Comparison of ENCODE assay signal across 8 cellular contexts in genomic region chr3:50567011-50567385, GRCh38. TPM values are rescaled to one million over a fixed set of nuclear protein-coding genes. Genes with fewer than 3 reads are reported as not detected.
A peak's percentile ranks its signal among the peaks of the same experiment; 100 is the strongest.
DNase-seq lines count a peak whose midpoint lies in the region; ATAC-seq, FAIRE-seq and TF ChIP-seq lines count a peak whose summit lies in the region.

No MANE protein-coding gene starts in this region.

- TF ChIP-seq POLR2A in GM12878 (IDR thresholded peaks at IDR 0.05; ENCODE audit: low read depth, low read length) (no peak), tibial nerve (IDR thresholded peaks at IDR 0.05) (no peak)

- H3K4me1 Mint-ChIP-seq in activated CD8-positive, alpha-beta memory T cell treated with anti-CD3 and anti-CD28 coated beads, Interleukin-2, amount 10 ng/mL, durations not matched to agents 7 days and 5 days = peaks cover 41% of the 10 kb centered on the region

- no peak for FAIRE-seq in GM12878 (lab: Jason Lieb, UNC)

- POLR2A ChIA-PET in GM12878 (lab: Charles Lee) = interaction anchor here (0.6 to 2.5 kb wide), 14 partner anchors 19 to 1417 kb away, joined by 3 to 14 read pairs (median 4); partner anchors contain the start of genes CISH, CYB561D2, MAPKAPK3 and NPRL2

- no peaks in the 10 kb centered on the region for H3K9me3 Mint-ChIP-seq in activated CD8-positive, alpha-beta memory T cell treated with anti-CD3 and anti-CD28 coated beads, Interleukin-2, amount 10 ng/mL, durations not matched to agents 7 days and 5 days (ENCODE audit: low read depth)

- no peaks in the 10 kb centered on the region for H4K20me1 ChIP-seq in GM12878 (ENCODE audit: control insufficient read depth, insufficient read depth)

- BruUV-seq in GM12878 (replicated peaks; lab: Mats Ljungman, UMichigan) = no TSS peak

- H3K27ac Mint-ChIP-seq in activated CD8-positive, alpha-beta memory T cell treated with anti-CD3 and anti-CD28 coated beads, Interleukin-2, amount 10 ng/mL, durations not matched to agents 7 days and 5 days = peak overlapping the region; percentile 38

- TF ChIP-seq CTCF in GM12878 (IDR thresholded peaks at IDR 0.05 in 2 of 3, conservative IDR thresholded peaks at IDR 0.05 in 1 of 3; ENCODE audit: control insufficient read depth in 2 of 3, extremely low read depth in 1 of 3, insufficient read depth in 1 of 3, low read depth in 3 of 3, low read length in 3 of 3) (no peak), lung (IDR thresholded peaks at IDR 0.05; ENCODE audit: control extremely low read depth, extremely low read depth) (no peak), tibial nerve (IDR thresholded peaks at IDR 0.05) (no peak)

- intact Hi-C loops in GM12878 (cut with micrococcal nuclease; ENCODE audit: unreplicated experiment) = loop anchor here (5.0 kb wide), 1 partner anchor 820 kb away; the partner anchor contains the start of gene MANF

- H3K4me1 ChIP-seq in GM12878 (ENCODE audit: control insufficient read depth, insufficient read depth, low read length) = peaks cover 13% of the 10 kb centered on the region
- H3K4me1 ChIP-seq in lung (ENCODE audit: control insufficient read depth in 2 of 2, insufficient read depth in 2 of 2, low read length in 2 of 2) = peaks cover 0 to 13% of the 10 kb centered on the region in 2 donors
- H3K4me1 ChIP-seq in tibial nerve = peaks cover 0 to 50% (median 20%) of the 10 kb centered on the region in 4 donors

- H3K4me2 ChIP-seq in GM12878 (ENCODE audit: control insufficient read depth, insufficient read depth) = peak overlapping the region; percentile 96

- SMC1A ChIA-PET in GM12878 (lab: Charles Lee; ENCODE audit: uncharacterized antibody, unreplicated experiment) = interaction anchor here (1.0 to 2.9 kb wide), 5 partner anchors 23 to 49 kb away, joined by 3 to 21 read pairs (median 3); partner anchors contain the start of gene CISH

- no peaks in the 10 kb centered on the region for H3K27me3 Mint-ChIP-seq in activated CD8-positive, alpha-beta memory T cell treated with anti-CD3 and anti-CD28 coated beads, Interleukin-2, amount 10 ng/mL, durations not matched to agents 7 days and 5 days

- peaks cover 5% of the 10 kb centered on the region for H3K79me2 ChIP-seq in GM12878 (ENCODE audit: control insufficient read depth, insufficient read depth, low read length)

- CTCF ChIA-PET in activated CD8-positive, alpha-beta memory T cell treated with anti-CD3 and anti-CD28 coated beads, Interleukin-2, amount 10 ng/mL, durations not matched to agents 7 days and 5 days (lab: Charles Lee) = interaction anchor here (0.9 to 14.4 kb wide), 11 partner anchors 16 to 405 kb away, joined by 3 to 859 read pairs (median 4); partner anchors contain the start of genes CISH, CYB561D2, MAPKAPK3 and NPRL2
- CTCF ChIA-PET in GM12878 (lab: Yijun Ruan, JAX) = interaction anchor here (0.8 to 9.9 kb wide), 10 partner anchors 10 to 1115 kb away, joined by 3 to 164 read pairs (median 6); partner anchors contain the start of genes CISH and MAPKAPK3

- no peak for DNase-seq in activated CD8-positive, alpha-beta memory T cell treated with anti-CD3 and anti-CD28 coated beads, Interleukin-2, amount 10 ng/mL, durations not matched to agents 7 days and 5 days
- no peak for DNase-seq in activated CD8-positive, alpha-beta memory T cell treated with anti-CD3 and anti-CD28 coated beads for 24 hours
- DNase-seq in GM12878 (ENCODE audit: low read depth, low spot score) = no peak
- DNase-seq in lung (ENCODE audit: low spot score) = no peak
- no peak for DNase-seq in tibial nerve (ENCODE audit: low spot score in 2 of 2)
- DNase-seq in central memory CD4-positive, alpha-beta T cell = no peak
- no peak for DNase-seq in islet precursor cell

- no peak for TF ChIP-seq RAD21 in GM12878 (IDR thresholded peaks at IDR 0.05; ENCODE audit: insufficient read depth, low read depth, low read length)

- no peak overlapping the region for H3K27ac ChIP-seq in GM12878 (ENCODE audit: control insufficient read depth, insufficient read depth)
- H3K27ac ChIP-seq in lung (ENCODE audit: low read depth in 1 of 2, low read length in 1 of 2) = peak overlapping the region in 1 of 2 donors; percentile 69
- peak overlapping the region; percentile 70 to 96 (median 88) for H3K27ac ChIP-seq in tibial nerve

- H3K27me3 ChIP-seq in GM12878 (replicated peaks in 1 of 2; ENCODE audit: control insufficient read depth in 2 of 2, insufficient read depth in 2 of 2, low read length in 1 of 2) (no peaks in the 10 kb centered on the region), lung (ENCODE audit: control insufficient read depth, insufficient read depth) (no peaks in the 10 kb centered on the region), tibial nerve (no peaks in the 10 kb centered on the region)

- peaks cover 13% of the 10 kb centered on the region for H3K36me3 Mint-ChIP-seq in activated CD8-positive, alpha-beta memory T cell treated with anti-CD3 and anti-CD28 coated beads, Interleukin-2, amount 10 ng/mL, durations not matched to agents 7 days and 5 days

- peak overlapping the region; percentile 89 for H3K4me3 Mint-ChIP-seq in activated CD8-positive, alpha-beta memory T cell treated with anti-CD3 and anti-CD28 coated beads, Interleukin-2, amount 10 ng/mL, durations not matched to agents 7 days and 5 days

- H3K9me3 ChIP-seq in GM12878 (replicated peaks; ENCODE audit: control insufficient read depth, insufficient read depth, low read length) (no peaks in the 10 kb centered on the region), lung (ENCODE audit: control insufficient read depth in 2 of 2, insufficient read depth in 1 of 2, low read length in 1 of 2) (no peaks in the 10 kb centered on the region), tibial nerve (no peaks in the 10 kb centered on the region)

- RAD21 ChIA-PET in GM12878 (lab: Charles Lee; ENCODE audit: unreplicated experiment) = interaction anchor here (0.8 to 2.0 kb wide), 7 partner anchors 23 to 53 kb away, joined by 3 to 14 read pairs (median 4); partner anchors contain the start of gene CISH

- peak overlapping the region; percentile 24; the same call in 1 of the 2 replicates for H3K9ac ChIP-seq in GM12878 (ENCODE audit: control insufficient read depth, insufficient read depth, low read length)

- no peak for ATAC-seq in activated CD8-positive, alpha-beta memory T cell treated with anti-CD3 and anti-CD28 coated beads, Interleukin-2, amount 10 ng/mL, durations not matched to agents 7 days and 5 days
- no peak for ATAC-seq in GM12878
- no peak for ATAC-seq in lung (ENCODE audit: insufficient read depth, low FRiP score)
- no peak for ATAC-seq in GM18870 (IDR thresholded peaks at IDR 0.05; ENCODE audit: unreplicated experiment)

- H3K4me3 ChIP-seq in GM12878 = peak overlapping the region; percentile 81; the same call in 1 of the 2 replicates
- peak overlapping the region; percentile 33 for H3K4me3 ChIP-seq in lung
- H3K4me3 ChIP-seq in tibial nerve = peak overlapping the region; percentile 49 to 82 (median 66)

- peak overlapping the region; percentile 73 for H2AFZ ChIP-seq in GM12878 (ENCODE audit: control insufficient read depth, low read depth, low read length)

- no peaks in the 10 kb centered on the region for H3K36me3 ChIP-seq in GM12878 (ENCODE audit: control insufficient read depth in 2 of 2, insufficient read depth in 2 of 2, low read length in 1 of 2)
- no peaks in the 10 kb centered on the region for H3K36me3 ChIP-seq in lung (ENCODE audit: control insufficient read depth in 2 of 2, insufficient read depth in 2 of 2, low read length in 2 of 2)
- peaks cover 0 to 31% (median 0%) of the 10 kb centered on the region in 3 donors for H3K36me3 ChIP-seq in tibial nerve

- in situ Hi-C loops in GM12878 (cut with MboI) = no loop called here

- WGBS in GM12878 (ENCODE audit: insufficient coverage, insufficient replicate concordance, low lambda C conversion rate, missing lambda C conversion rate) = 39% methylated on average over 11 of the region's 11 CpGs
- WGBS in lung, 2 donors = 15 to 25% methylated on average over 11 of the region's 11 CpGs
- WGBS in tibial nerve, 2 donors = 10 to 19% methylated on average over 11 of the region's 11 CpGs

- TF ChIP-seq EP300 in GM12878 (IDR thresholded peaks at IDR 0.05; ENCODE audit: borderline replicate concordance in 1 of 2, control insufficient read depth in 1 of 2, low read depth in 2 of 2, low read length in 2 of 2) = no peak
- TF ChIP-seq EP300 in tibial nerve (IDR thresholded peaks at IDR 0.05) = no peak

RNA-seq across cellular contexts. Expression of gene C3orf18, which starts 0.5 kb away (rescaled TPM):
- 10 to 100 TPM; 15.6 to 17.8 TPM for total RNA-seq in activated CD8-positive, alpha-beta memory T cell treated with anti-CD3 and anti-CD28 coated beads, Interleukin-2, amount 10 ng/mL, durations not matched to agents 7 days and 5 days
- 2.5 and 3.6 TPM in 2 replicates for total RNA-seq in GM12878 (2013; cell fraction: nucleolus; rRNA removed)
- total RNA-seq in GM12878 (2014; rRNA removed) = 0.45 and 0.87 TPM in 2 replicates
- 0.64 and 0.76 TPM in 2 replicates for total RNA-seq in GM12878 (2014; rRNA removed; fragmentation: Illumina TruSeq; extraction: Trizol)
- 0.61 and 1.3 TPM in 2 replicates for total RNA-seq in GM12878 (2021)
- 1.3 TPM for polyA plus RNA-seq in GM12878 (2011; ENCODE audit: low read depth)
- polyA plus RNA-seq in GM12878 (2011; rRNA removed) = 2.3 and 3.2 TPM in 2 replicates
- 3.9 and 4.8 TPM in 2 replicates for polyA plus RNA-seq in GM12878 (2011; cell fraction: cytosol; rRNA removed)
- 8.2 and 11.4 TPM in 2 replicates for polyA plus RNA-seq in GM12878 (2011; cell fraction: nucleus; rRNA removed)
- 1.6 and 1.9 TPM in 2 replicates for polyA plus RNA-seq in GM12878 (2012)
- polyA plus RNA-seq in GM12878 (2014; fragmentation: Illumina TruSeq; extraction: Trizol) = 0.48 and 1.0 TPM in 2 replicates
- under 1 TPM; 0.06 to 0.22 TPM for polyA plus RNA-seq in GM12878 (2014; fragmentation: Nextera tagmentation; extraction: Ambion mirVana)
- 0.77 and 1.7 TPM in 2 replicates for polyA plus RNA-seq in GM12878 (2014; rRNA removed)
- polyA plus RNA-seq in GM12878 (2016; fragmentation: Nextera tagmentation; extraction: Ambion mirVana) = under 1 TPM; 0.44 to 0.56 TPM
- 1.6 and 3.4 TPM in 2 replicates for polyA minus RNA-seq in GM12878 (2011; rRNA and poly(A)+ RNA removed)
- 0.52 TPM in 1 of 2 replicates, not detected in the other for polyA minus RNA-seq in GM12878 (2011; cell fraction: cytosol; rRNA and poly(A)+ RNA removed)
- 1.8 and 3.3 TPM in 2 replicates for polyA minus RNA-seq in GM12878 (2011; cell fraction: nucleus; rRNA and poly(A)+ RNA removed)
- total RNA-seq in lung = 1 to 10 TPM; 5.7 to 7.0 TPM
- 1 to 10 TPM; 2.7 to 3.2 TPM for polyA plus RNA-seq in lung
- 10 to 100 TPM; 12.2 to 21.1 (median 19.1) TPM for total RNA-seq in tibial nerve

RNA-seq across cellular contexts. Expression of gene HEMK1, which starts 2.3 kb away (rescaled TPM):
- 10 to 100 TPM; 49.9 to 61.3 TPM for total RNA-seq in activated CD8-positive, alpha-beta memory T cell treated with anti-CD3 and anti-CD28 coated beads, Interleukin-2, amount 10 ng/mL, durations not matched to agents 7 days and 5 days
- total RNA-seq in GM12878 (2013; cell fraction: nucleolus; rRNA removed) = 52.1 and 58.3 TPM in 2 replicates
- total RNA-seq in GM12878 (2014; rRNA removed) (10.4 and 11.3 TPM in 2 replicates), GM12878 (2014; rRNA removed; fragmentation: Illumina TruSeq; extraction: Trizol) (9.5 and 10.5 TPM in 2 replicates), GM12878 (2021) (14.4 and 16.4 TPM in 2 replicates), lung (10 to 100 TPM; 17.3 to 28.0 TPM), tibial nerve (10 to 100 TPM in 1 of 4 donors, 1 to 10 TPM in 3; 6.9 to 10.2 (median 8.8) TPM)
- polyA plus RNA-seq in GM12878 (2011; ENCODE audit: low read depth) = 13.7 TPM
- polyA plus RNA-seq in GM12878 (2011; rRNA removed) (8.7 and 13.5 TPM in 2 replicates), GM12878 (2014; fragmentation: Illumina TruSeq; extraction: Trizol) (4.9 and 9.9 TPM in 2 replicates), GM12878 (2014; fragmentation: Nextera tagmentation; extraction: Ambion mirVana) (10 to 100 TPM in 1 of 2 experiments, 1 to 10 TPM in 1; 2.8 to 10.5 TPM), GM12878 (2014; rRNA removed) (15.1 and 15.8 TPM in 2 replicates), GM12878 (2016; fragmentation: Nextera tagmentation; extraction: Ambion mirVana) (10 to 100 TPM; 17.8 to 19.0 TPM), lung (10 to 100 TPM; 16.0 to 20.1 TPM)
- polyA plus RNA-seq in GM12878 (2011; cell fraction: cytosol; rRNA removed) = 16.2 and 20.1 TPM in 2 replicates
- 57.9 and 77.5 TPM in 2 replicates for polyA plus RNA-seq in GM12878 (2011; cell fraction: nucleus; rRNA removed)
- 14.4 and 14.5 TPM in 2 replicates for polyA plus RNA-seq in GM12878 (2012)
- 12.1 and 16.6 TPM in 2 replicates for polyA minus RNA-seq in GM12878 (2011; rRNA and poly(A)+ RNA removed)
- 4.0 and 4.4 TPM in 2 replicates for polyA minus RNA-seq in GM12878 (2011; cell fraction: cytosol; rRNA and poly(A)+ RNA removed)
- 18.7 and 25.0 TPM in 2 replicates for polyA minus RNA-seq in GM12878 (2011; cell fraction: nucleus; rRNA and poly(A)+ RNA removed)

RNA-seq across cellular contexts. Expression of gene CISH, which starts 44.6 kb away (rescaled TPM):
- 100 to 1,000 TPM; 266 to 369 TPM for total RNA-seq in activated CD8-positive, alpha-beta memory T cell treated with anti-CD3 and anti-CD28 coated beads, Interleukin-2, amount 10 ng/mL, durations not matched to agents 7 days and 5 days
- 2.3 and 2.6 TPM in 2 replicates for total RNA-seq in GM12878 (2013; cell fraction: nucleolus; rRNA removed)
- 2.3 and 2.5 TPM in 2 replicates for total RNA-seq in GM12878 (2014; rRNA removed)
- total RNA-seq in GM12878 (2014; rRNA removed; fragmentation: Illumina TruSeq; extraction: Trizol) = 0.94 and 1.0 TPM in 2 replicates
- total RNA-seq in GM12878 (2021) = 4.4 and 5.1 TPM in 2 replicates
- polyA plus RNA-seq in GM12878 (2011; ENCODE audit: low read depth) = 0.25 TPM
- polyA plus RNA-seq in GM12878 (2011; rRNA removed) = 0.20 and 0.41 TPM in 2 replicates
- polyA plus RNA-seq in GM12878 (2011; cell fraction: cytosol; rRNA removed) = 0.97 and 1.0 TPM in 2 replicates
- 1.8 and 2.2 TPM in 2 replicates for polyA plus RNA-seq in GM12878 (2011; cell fraction: nucleus; rRNA removed)
- polyA plus RNA-seq in GM12878 (2012) = 1.4 and 1.5 TPM in 2 replicates
- polyA plus RNA-seq in GM12878 (2014; fragmentation: Illumina TruSeq; extraction: Trizol) = 1.4 and 2.7 TPM in 2 replicates
- polyA plus RNA-seq in GM12878 (2014; fragmentation: Nextera tagmentation; extraction: Ambion mirVana) = under 1 TPM; 0.21 to 0.57 TPM
- 3.2 and 3.7 TPM in 2 replicates for polyA plus RNA-seq in GM12878 (2014; rRNA removed)
- 1 to 10 TPM; 1.1 to 2.5 TPM for polyA plus RNA-seq in GM12878 (2016; fragmentation: Nextera tagmentation; extraction: Ambion mirVana)
- polyA minus RNA-seq in GM12878 (2011; rRNA and poly(A)+ RNA removed) = 1.6 and 1.9 TPM in 2 replicates
- polyA minus RNA-seq in GM12878 (2011; cell fraction: cytosol; rRNA and poly(A)+ RNA removed) = 0.80 and 0.94 TPM in 2 replicates
- 1.9 and 3.2 TPM in 2 replicates for polyA minus RNA-seq in GM12878 (2011; cell fraction: nucleus; rRNA and poly(A)+ RNA removed)
- 10 to 100 TPM; 42.9 to 50.2 TPM for total RNA-seq in lung
- 100 to 1,000 TPM in 1 of 2 donors, 10 to 100 TPM in 1; 37.8 to 104 TPM for polyA plus RNA-seq in lung
- total RNA-seq in tibial nerve = 10 to 100 TPM in 1 of 4 donors, 1 to 10 TPM in 3; 5.5 to 15.5 (median 5.8) TPM

RNA-seq across cellular contexts. Expression of gene MAPKAPK3, which starts 50.0 kb away (rescaled TPM):
- total RNA-seq in activated CD8-positive, alpha-beta memory T cell treated with anti-CD3 and anti-CD28 coated beads, Interleukin-2, amount 10 ng/mL, durations not matched to agents 7 days and 5 days = 100 to 1,000 TPM; 156 to 175 TPM
- 25.1 and 26.3 TPM in 2 replicates for total RNA-seq in GM12878 (2013; cell fraction: nucleolus; rRNA removed)
- total RNA-seq in GM12878 (2014; rRNA removed) = 42.6 and 49.2 TPM in 2 replicates
- total RNA-seq in GM12878 (2014; rRNA removed; fragmentation: Illumina TruSeq; extraction: Trizol) = 25.4 and 27.2 TPM in 2 replicates
- total RNA-seq in GM12878 (2021) = 39.9 and 42.0 TPM in 2 replicates
- 9.1 TPM for polyA plus RNA-seq in GM12878 (2011; ENCODE audit: low read depth)
- polyA plus RNA-seq in GM12878 (2011; rRNA removed) = 33.5 and 66.0 TPM in 2 replicates
- polyA plus RNA-seq in GM12878 (2011; cell fraction: cytosol; rRNA removed) = 81.5 and 93.9 TPM in 2 replicates
- polyA plus RNA-seq in GM12878 (2011; cell fraction: nucleus; rRNA removed) = 58.1 and 59.6 TPM in 2 replicates
- 14.5 and 14.9 TPM in 2 replicates for polyA plus RNA-seq in GM12878 (2012)
- 39.9 and 46.7 TPM in 2 replicates for polyA plus RNA-seq in GM12878 (2014; fragmentation: Illumina TruSeq; extraction: Trizol)
- 1 to 10 TPM; 7.9 to 8.7 TPM for polyA plus RNA-seq in GM12878 (2014; fragmentation: Nextera tagmentation; extraction: Ambion mirVana)
- polyA plus RNA-seq in GM12878 (2014; rRNA removed) = 43.9 and 45.3 TPM in 2 replicates
- polyA plus RNA-seq in GM12878 (2016; fragmentation: Nextera tagmentation; extraction: Ambion mirVana) = 10 to 100 TPM; 32.4 to 38.0 TPM
- polyA minus RNA-seq in GM12878 (2011; rRNA and poly(A)+ RNA removed) = 53.0 and 58.0 TPM in 2 replicates
- polyA minus RNA-seq in GM12878 (2011; cell fraction: cytosol; rRNA and poly(A)+ RNA removed) = 12.2 and 17.4 TPM in 2 replicates
- 11.7 and 18.6 TPM in 2 replicates for polyA minus RNA-seq in GM12878 (2011; cell fraction: nucleus; rRNA and poly(A)+ RNA removed)
- 10 to 100 TPM; 23.6 to 96.1 TPM for total RNA-seq in lung
- 10 to 100 TPM; 50.8 to 92.1 TPM for polyA plus RNA-seq in lung
- total RNA-seq in tibial nerve = 10 to 100 TPM; 17.2 to 53.7 (median 18.0) TPM

Comparison
In these comparisons a context has a peak if more than half of its experiments do, and no peak if none do; other contexts are left out.
1. RNA of gene CISH, which starts 44.6 kb away (total RNA-seq): 266 to 369 TPM in activated CD8-positive, alpha-beta memory T cell treated with anti-CD3 and anti-CD28 coated beads, Interleukin-2, amount 10 ng/mL, durations not matched to agents 7 days and 5 days; 42.9 to 50.2 TPM in lung, 5.5 to 15.5 TPM in tibial nerve and 0.94 to 5.1 TPM in GM12878; every median in the first group is over 4 times any median in the second.
2. Peak in every context shown above with its lines, with median percentiles within 50 percentile points of each other: H3K4me3 ChIP-seq.